ENCODE assay signal across 7 cellular contexts in the genomic region with DNA sequence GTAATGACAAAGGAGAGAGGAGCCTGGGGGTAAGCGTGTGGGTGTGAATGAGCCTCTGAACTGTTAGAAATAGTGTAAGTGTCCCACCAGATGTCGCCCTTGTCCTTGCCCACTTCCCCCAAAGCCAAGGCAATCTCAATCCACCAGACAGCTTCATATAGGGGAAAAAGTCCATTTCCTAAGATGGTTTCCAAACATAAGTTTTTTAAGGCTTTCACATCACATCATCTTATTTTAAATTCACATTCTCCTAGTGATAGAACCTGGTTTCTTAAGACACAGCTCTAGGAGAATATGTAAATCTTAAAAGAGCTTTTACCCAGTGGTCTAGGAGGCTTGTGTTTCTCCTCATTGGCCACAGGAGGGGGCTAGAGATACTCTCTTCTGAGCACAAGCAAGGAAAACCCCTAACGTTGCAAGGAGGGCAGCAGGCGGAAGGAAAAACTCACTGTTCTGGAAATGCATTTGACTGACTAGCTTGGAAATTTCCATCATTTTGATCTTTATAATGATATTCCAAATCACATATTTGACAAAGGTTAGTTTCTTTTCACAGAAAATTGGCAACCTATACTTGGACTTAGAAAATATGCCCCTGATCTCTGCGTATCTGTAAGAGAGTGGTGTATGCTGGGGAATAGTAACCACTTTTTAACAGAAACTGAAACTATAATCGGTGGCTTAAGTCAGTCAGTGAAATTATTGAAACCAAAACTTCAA. TPM values are rescaled to one million over a fixed set of nuclear protein-coding genes. Genes with fewer than 3 reads are reported as not detected.
A peak's percentile ranks its signal among the peaks of the same experiment; 100 is the strongest.
DNase-seq lines count a peak whose midpoint lies in the region; ATAC-seq lines count a peak whose summit lies in the region.

No MANE protein-coding gene starts in this region.

- H3K27me3 ChIP-seq in skeletal muscle satellite cell (ENCODE audit: control insufficient read depth, insufficient read depth, low read length): peaks cover 22% of the 10 kb centered on the region

- no peaks in the 10 kb centered on the region for H3K9me3 ChIP-seq in skeletal muscle satellite cell (replicated peaks; ENCODE audit: low read length)

- DNase-seq in NCI-H1436 (lab: John Stamatoyannopoulos, UW): peak; percentile 69
- DNase-seq in T-helper 1 cell: peak; percentile 33 to 92 (median 74)
- peak; percentile 94 for DNase-seq in astrocyte of the hippocampus (ENCODE audit: low read depth, low spot score)
- peak; percentile 60 for DNase-seq in iPS DF 19.7 (ENCODE audit: low read depth, low spot score)

- H3K36me3 ChIP-seq in skeletal muscle satellite cell (ENCODE audit: insufficient read depth, low read length): no peaks in the 10 kb centered on the region

- H3K4me2 ChIP-seq in skeletal muscle satellite cell (ENCODE audit: low read length): peak overlapping the region; percentile 82

- H3K4me1 ChIP-seq in skeletal muscle satellite cell (ENCODE audit: control insufficient read depth, insufficient read depth, low read length): peaks cover 13% of the 10 kb centered on the region

- peak overlapping the region; percentile 63 for H3K4me3 ChIP-seq in skeletal muscle satellite cell (ENCODE audit: low read length)

- H3K9ac ChIP-seq in skeletal muscle satellite cell (ENCODE audit: low read depth, low read length): peak overlapping the region; percentile 55

- ATAC-seq in GM18498 (IDR thresholded peaks at IDR 0.05; ENCODE audit: unreplicated experiment) (peak; percentile 85), HG02840 (IDR thresholded peaks at IDR 0.05; ENCODE audit: low FRiP score, unreplicated experiment) (peak; percentile 87)

RNA-seq across cellular contexts. Expression of gene LPAR3, which starts 51.9 kb away (rescaled TPM):
- 0.25 and 0.44 TPM in 2 replicates for total RNA-seq in skeletal muscle satellite cell (2012; rRNA removed)

RNA-seq across cellular contexts. Expression of gene MCOLN2, which starts 52.0 kb away (rescaled TPM):
- 0.51 and 2.0 TPM in 2 replicates for total RNA-seq in skeletal muscle satellite cell (2012; rRNA removed)

Comparison
In these comparisons a context has a peak if more than half of its experiments do, and no peak if none do; other contexts are left out.
1. Peak in every context shown above with its lines: DNase-seq, ATAC-seq and H3K4me3 ChIP-seq.